ENCODE assay signal across 10 cellular contexts in the genomic region with DNA sequence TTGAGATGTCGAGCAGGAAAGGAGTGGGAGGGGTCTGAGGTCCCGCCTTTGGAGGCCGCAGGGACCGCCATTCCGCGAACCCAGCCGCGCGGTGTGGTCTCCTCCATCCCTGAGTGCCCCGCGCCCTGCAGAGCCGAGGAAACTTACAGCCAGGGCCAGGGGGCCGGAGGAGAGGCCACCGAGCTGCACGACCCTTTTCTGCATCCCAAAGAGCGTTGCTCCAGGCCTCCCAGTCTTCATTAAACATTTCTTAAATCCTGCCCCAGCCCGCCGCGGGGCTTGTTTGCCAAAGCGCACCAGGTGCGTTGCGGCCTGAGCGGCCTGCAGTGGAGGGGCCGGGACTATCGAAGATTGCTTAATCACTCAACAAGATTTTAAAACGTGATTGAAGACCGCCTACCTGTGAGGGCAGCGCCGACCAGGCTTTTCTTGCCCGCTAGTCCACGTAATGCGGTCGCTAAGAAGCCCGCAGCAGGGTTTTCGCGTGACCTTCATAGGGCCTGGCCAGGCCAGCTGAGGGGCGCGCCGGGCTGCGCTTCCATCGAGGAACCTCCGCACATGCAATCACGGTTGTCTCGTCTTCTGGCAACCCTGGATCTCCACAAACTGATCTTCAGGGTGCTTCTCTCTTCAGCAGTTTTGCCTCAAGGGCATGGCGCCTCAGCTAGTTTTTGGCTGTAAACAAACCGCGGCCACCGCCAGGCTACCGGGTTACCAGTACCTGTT. TPM values are rescaled to one million over a fixed set of nuclear protein-coding genes. Genes with fewer than 3 reads are reported as not detected.
A peak's percentile ranks its signal among the peaks of the same experiment; 100 is the strongest.
DNase-seq lines count a peak whose midpoint lies in the region; ATAC-seq, FAIRE-seq and TF ChIP-seq lines count a peak whose summit lies in the region.
"Had no signal": no experiment of that assay in that cellular context is flagged by ENCODE, and none has a peak within 500 bp of the region (broad histone marks: within the 10 kb centered on the region; RNA-seq: fewer than 3 reads in every experiment).

No MANE protein-coding gene starts in this region.

- H3K9me1 ChIP-seq in IMR-90 (ENCODE audit: insufficient read depth, low read length): peaks cover 3% of the 10 kb centered on the region; the same call in 1 of the 2 replicates

- peak overlapping the region; percentile 62 to 83; a peak in 2 of 4 replicates for H4K8ac ChIP-seq in IMR-90 (ENCODE audit: low read depth in 2 of 2, low read length in 2 of 2)

- ATAC-seq in A549: no peak
- ATAC-seq in IMR-90 (ENCODE audit: low read depth): no peak
- no peak for ATAC-seq in naive thymus-derived CD8-positive, alpha-beta T cell
- no peak for ATAC-seq in HG03039 (IDR thresholded peaks at IDR 0.05; ENCODE audit: unreplicated experiment)

- TF ChIP-seq POLR2A in A549 (IDR thresholded peaks at IDR 0.05; ENCODE audit: low read length) (no peak), IMR-90 (IDR thresholded peaks at IDR 0.05; ENCODE audit: low read depth, low read length) (no peak)

- in situ Hi-C loops in IMR-90 (cut with MboI; ENCODE audit: low sequenced_read_pairs): loop anchor here (10.0 kb wide), 2 partner anchors 182 to 542 kb away; no protein-coding TSS in a partner anchor

- peaks cover 12% of the 10 kb centered on the region; the same call in 1 of the 2 replicates for H4K20me1 ChIP-seq in IMR-90 (ENCODE audit: insufficient read depth, low read length)

- DNase-seq in A549 (ENCODE audit: low read depth in 1 of 2, low spot score in 1 of 2) (no peak), IMR-90 (no peak), endothelial cell (ENCODE audit: low spot score) (peak; percentile 38), HUDEP-2 (lab: John Stamatoyannopoulos, UW; ENCODE audit: unreplicated experiment in 76 of 76) (no peak), HTR-8/SVneo (ENCODE audit: insufficient read length, low spot score) (no peak)
- DNase-seq in naive thymus-derived CD8-positive, alpha-beta T cell: no peak
- no peak for DNase-seq in stimulated activated CD4-positive, alpha-beta T cell treated with anti-CD3 and anti-CD28 coated beads, Interleukin-15, amount 100 ng/mL, for 24 hours

- H3K14ac ChIP-seq in IMR-90 (replicated peaks; ENCODE audit: low read depth, low read length): no peak overlapping the region

- H3K4me1 Mint-ChIP-seq in endothelial cell (ENCODE audit: unreplicated experiment): peaks cover 10% of the 10 kb centered on the region
- peaks cover 0 to 12% (median 3%) of the 10 kb centered on the region in 4 donors for H3K4me1 Mint-ChIP-seq in naive thymus-derived CD8-positive, alpha-beta T cell
- H3K4me1 Mint-ChIP-seq: memory B cell had no signal

- no peaks in the 10 kb centered on the region for H3K9me3 Mint-ChIP-seq in endothelial cell (ENCODE audit: unreplicated experiment)
- peaks cover 0 to 8% (median 0%) of the 10 kb centered on the region in 9 donors for H3K9me3 Mint-ChIP-seq in naive thymus-derived CD8-positive, alpha-beta T cell
- H3K9me3 Mint-ChIP-seq: activated T-helper 1 cell treated with anti-CD3 and anti-CD28 coated beads, Interleukin-12 subunit alpha, Interleukin-12 subunit beta, Interleukin-2, Interleukin-4 antibody, amounts not matched to agents 30 ng/mL and 10 ng/mL and 1 ng/mL, durations not matched to agents 14 hours and 24 hours and 36 hours had no signal

- H2AFZ ChIP-seq in IMR-90 (replicated peaks; ENCODE audit: low read length, poor library complexity): peak overlapping the region; percentile 96

- no TSS peak for BruUV-seq in IMR-90 (replicated peaks; lab: Mats Ljungman, UMichigan)

- H3K4me3 Mint-ChIP-seq in endothelial cell (ENCODE audit: unreplicated experiment): peak overlapping the region; percentile 85
- H3K4me3 Mint-ChIP-seq in naive thymus-derived CD8-positive, alpha-beta T cell: peak overlapping the region; percentile 49 to 81 (median 65)
- H3K4me3 Mint-ChIP-seq: activated T-helper 1 cell treated with anti-CD3 and anti-CD28 coated beads, Interleukin-12 subunit alpha, Interleukin-12 subunit beta, Interleukin-2, Interleukin-4 antibody, amounts not matched to agents 30 ng/mL and 10 ng/mL and 1 ng/mL, durations not matched to agents 14 hours and 24 hours and 36 hours had no signal

- peak overlapping the region; percentile 21; the same call in 1 of the 2 replicates for H4K5ac ChIP-seq in IMR-90 (ENCODE audit: low read depth, low read length)

- H3K27ac ChIP-seq in A549 (peak overlapping the region; percentile 94 to 99), IMR-90 (ENCODE audit: insufficient read depth, low read length) (peak overlapping the region; percentile 84)

- TF ChIP-seq CTCF in A549 (IDR thresholded peaks at IDR 0.05) (no peak), IMR-90 (conservative IDR thresholded peaks at IDR 0.05; ENCODE audit: low read depth, low read length) (no peak), endothelial cell (IDR thresholded peaks at IDR 0.05; ENCODE audit: unreplicated experiment) (no peak)

- peaks cover 16% of the 10 kb centered on the region for H3K27me3 Mint-ChIP-seq in endothelial cell (ENCODE audit: unreplicated experiment)
- peaks cover 15 to 39% (median 30%) of the 10 kb centered on the region in 5 donors for H3K27me3 Mint-ChIP-seq in naive thymus-derived CD8-positive, alpha-beta T cell

- no peak overlapping the region for H2BK120ac ChIP-seq in IMR-90 (ENCODE audit: low read depth, low read length)

- no peak overlapping the region for H2BK5ac ChIP-seq in IMR-90 (ENCODE audit: low read depth, low read length, poor library complexity, severe bottlenecking)

- peaks cover 7% of the 10 kb centered on the region for H3K36me3 Mint-ChIP-seq in endothelial cell (ENCODE audit: low read depth, unreplicated experiment)
- H3K36me3 Mint-ChIP-seq in naive thymus-derived CD8-positive, alpha-beta T cell: peaks cover 1 to 4% (median 3%) of the 10 kb centered on the region in 3 donors
- H3K36me3 Mint-ChIP-seq: memory B cell had no signal

- no peak overlapping the region; the same call in 1 of the 2 replicates for H3K18ac ChIP-seq in IMR-90 (ENCODE audit: low read depth, low read length)

- no peak overlapping the region for H2BK20ac ChIP-seq in IMR-90 (ENCODE audit: low read depth, low read length)

- intact Hi-C loops in IMR-90 (cut with micrococcal nuclease): no loop called here

- no peaks in the 10 kb centered on the region; a peak in 2 of 4 replicates for H3K79me1 ChIP-seq in IMR-90 (ENCODE audit: low read depth in 1 of 2, low read length in 2 of 2)

- H3K4me3 ChIP-seq in A549 (peak overlapping the region; percentile 92), IMR-90 (ENCODE audit: insufficient read depth, low read depth, low read length) (peak overlapping the region; percentile 98)

- no peaks in the 10 kb centered on the region for H3K36me3 ChIP-seq in IMR-90 (ENCODE audit: control insufficient read depth, insufficient read depth, low read length)

- POLR2A ChIA-PET in A549 (lab: Yijun Ruan, JAX): no interaction called here
- POLR2A ChIA-PET in IMR-90 (lab: Charles Lee; ENCODE audit: unreplicated experiment): interaction anchor here (0.5 kb wide), 1 partner anchor 59 kb away, joined by 3 read pairs; no protein-coding TSS in a partner anchor
- POLR2A ChIA-PET in naive thymus-derived CD8-positive, alpha-beta T cell (lab: Charles Lee): no interaction called here

- H2AK9ac ChIP-seq in IMR-90 (replicated peaks; ENCODE audit: low read depth, low read length, poor library complexity): no peak overlapping the region

- whole genome bisulfite sequencing in A549 (ENCODE audit: missing lambda C conversion rate): 93% methylated on average over 49 of the region's 49 CpGs
- 57% methylated on average over 34 of the region's 49 CpGs; no CpG with 5 or more reads in 1 of the 2 experiments for WGBS in IMR-90 (ENCODE audit: extremely low coverage in 2 of 2, insufficient read length in 1 of 2), 2 experiments

- peak overlapping the region; percentile 63; the same call in 1 of the 2 replicates for H3K56ac ChIP-seq in IMR-90 (ENCODE audit: extremely low read depth, insufficient read depth, low read length)

- peak overlapping the region; percentile 24 for H4K91ac ChIP-seq in IMR-90 (ENCODE audit: insufficient read depth, low read depth, low read length)

- H3K9me3 ChIP-seq in A549 (no peaks in the 10 kb centered on the region), IMR-90 (ENCODE audit: control insufficient read depth, insufficient read depth, low read length) (no peaks in the 10 kb centered on the region)

- peak overlapping the region; percentile 38; the same call in 1 of the 2 replicates for H3K23ac ChIP-seq in IMR-90 (ENCODE audit: low read depth, low read length)

- H3K4me2 ChIP-seq in A549 (peak overlapping the region; percentile 96), IMR-90 (ENCODE audit: low read depth, low read length) (peak overlapping the region; percentile 78; the same call in 1 of the 2 replicates)

- dilution Hi-C loops in IMR-90 (cut with HindIII; ENCODE audit: low sequenced_read_pairs, unreplicated experiment): no loop called here

- no peak for FAIRE-seq in A549 (lab: Jason Lieb, UNC)
- FAIRE-seq in HTR-8/SVneo (lab: Jason Lieb, UNC): no peak

- H3K27ac Mint-ChIP-seq in endothelial cell (ENCODE audit: unreplicated experiment): no peak overlapping the region
- no peak overlapping the region for H3K27ac Mint-ChIP-seq in naive thymus-derived CD8-positive, alpha-beta T cell
- H3K27ac Mint-ChIP-seq: activated T-helper 1 cell treated with anti-CD3 and anti-CD28 coated beads, Interleukin-12 subunit alpha, Interleukin-12 subunit beta, Interleukin-2, Interleukin-4 antibody, amounts not matched to agents 30 ng/mL and 10 ng/mL and 1 ng/mL, durations not matched to agents 14 hours and 24 hours and 36 hours; memory B cell had no signal

- H2BK15ac ChIP-seq in IMR-90 (ENCODE audit: low read depth, low read length): no peak overlapping the region

- TF ChIP-seq RAD21 in A549 (conservative IDR thresholded peaks at IDR 0.05 in 1 of 2, IDR thresholded peaks at IDR 0.05 in 1 of 2) (no peak), IMR-90 (IDR thresholded peaks at IDR 0.05; ENCODE audit: low read length) (no peak)

- peak overlapping the region; percentile 62 for H3K9ac ChIP-seq in IMR-90 (ENCODE audit: low read depth, low read length)

- CTCF ChIA-PET in A549 (lab: Yijun Ruan, JAX): interaction anchor here (0.7 to 1.7 kb wide), 9 partner anchors 10 to 537 kb away, joined by 3 to 8 read pairs (median 4); no protein-coding TSS in a partner anchor
- CTCF ChIA-PET in IMR-90 (lab: Yijun Ruan, JAX): interaction anchor here (0.7 kb wide), 2 partner anchors 41 to 46 kb away, joined by 3 read pairs; no protein-coding TSS in a partner anchor

- H2AK5ac ChIP-seq in IMR-90 (ENCODE audit: low read depth, low read length): no peak overlapping the region

- H3K4ac ChIP-seq in IMR-90 (ENCODE audit: low read depth, low read length): peak overlapping the region; percentile 77

- no peak for TF ChIP-seq EP300 in A549 (IDR thresholded peaks at IDR 0.05)

- peaks cover 15% of the 10 kb centered on the region for H3K4me1 ChIP-seq in A549
- H3K4me1 ChIP-seq in IMR-90 (ENCODE audit: control insufficient read depth, insufficient read depth, low read length): peaks cover 4% of the 10 kb centered on the region; the same call in 1 of the 2 replicates

- no peaks in the 10 kb centered on the region for H3K27me3 ChIP-seq in IMR-90 (ENCODE audit: control insufficient read depth, insufficient read depth, low read length)

RNA-seq across cellular contexts. Expression of a gene that starts 2.0 kb away (rescaled TPM):
- polyA plus RNA-seq in A549 (2011; rRNA removed): 77.2 and 78.9 TPM in 2 replicates
- 117 and 122 TPM in 2 replicates for polyA plus RNA-seq in A549 (2012; cell fraction: cytosol; rRNA removed)
- 161 and 190 TPM in 2 replicates for polyA plus RNA-seq in A549 (2012; cell fraction: nucleus; rRNA removed)
- polyA plus RNA-seq in A549 (2017; fragmentation: RNase III; extraction: RNeasy Plus Mini Kit Qiagen cat#74134 plus additional on column Dnase treatment): 74.9 to 82.4 TPM (median 77.0 TPM) in 3 replicates
- 146 and 154 TPM in 2 replicates for polyA minus RNA-seq in A549 (2011; rRNA and poly(A)+ RNA removed)
- total RNA-seq in IMR-90 (2012; rRNA removed): 74.2 and 81.0 TPM in 2 replicates
- polyA plus RNA-seq in IMR-90 (2012; rRNA removed): 80.2 and 86.6 TPM in 2 replicates
- polyA plus RNA-seq in IMR-90 (2012; cell fraction: cytosol; rRNA removed): 63.0 and 104 TPM in 2 replicates
- polyA plus RNA-seq in IMR-90 (2012; cell fraction: nucleus; rRNA removed; ENCODE audit: low replicate concordance): 167 and 220 TPM in 2 replicates
- total RNA-seq in endothelial cell (ENCODE audit: unreplicated experiment): 145 TPM
- total RNA-seq in naive thymus-derived CD8-positive, alpha-beta T cell: under 1 TPM; 0.33 to 0.99 TPM
- 1 to 10 TPM in 1 of 3 donors, under 1 TPM in 2; 0.05 to 3.1 (median 0.42) TPM for polyA plus RNA-seq in naive thymus-derived CD8-positive, alpha-beta T cell

Comparison
In these comparisons a context has a peak if more than half of its experiments do, and no peak if none do; other contexts are left out.
1. RNA of a gene that starts 2.0 kb away (total RNA-seq): 145 TPM in endothelial cell (single experiment) and 74.2 to 81.0 TPM in IMR-90; 0.33 to 0.99 TPM in naive thymus-derived CD8-positive, alpha-beta T cell; every median in the first group is over 10 times any median in the second.